In genomic region chr15:70507772-70508351, GRCh38 we compare ENCODE assay signal across 8 cellular contexts.
DNase-seq lines count a peak whose midpoint lies in the region; ATAC-seq and TF ChIP-seq lines count a peak whose summit lies in the region.

No MANE protein-coding gene starts in this region.

- H3K9me3 ChIP-seq in HEK293 (ENCODE audit: control insufficient read depth, insufficient read depth, low read depth, low read length) (no peaks in the 10 kb centered on the region), esophagus squamous epithelium (peaks cover 0 to 33% (median 14%) of the 10 kb centered on the region in 3 donors)

- H3K36me3 ChIP-seq in HEK293 (ENCODE audit: control insufficient read depth in 2 of 2, insufficient read depth in 1 of 2, low read length in 2 of 2) = no peaks in the 10 kb centered on the region
- H3K36me3 ChIP-seq in esophagus squamous epithelium = no peaks in the 10 kb centered on the region

- no peaks in the 10 kb centered on the region for H3K27me3 ChIP-seq in esophagus squamous epithelium

- ATAC-seq in GM21390 (IDR thresholded peaks at IDR 0.05; ENCODE audit: unreplicated experiment) (no peak), HG02642 (IDR thresholded peaks at IDR 0.05; ENCODE audit: poor library complexity, unreplicated experiment) (no peak), GM21381 (IDR thresholded peaks at IDR 0.05; ENCODE audit: unreplicated experiment) (no peak)

- peaks cover 54% of the 10 kb centered on the region for H3K4me1 ChIP-seq in HEK293 (ENCODE audit: control insufficient read depth, insufficient read depth, low read length)
- H3K4me1 ChIP-seq in esophagus squamous epithelium = peaks cover 40 to 74% (median 47%) of the 10 kb centered on the region in 3 donors

- TF ChIP-seq POLR2A in esophagus squamous epithelium (IDR thresholded peaks at IDR 0.05) = no peak

- CTCF ChIA-PET in HEK293 (lab: Yijun Ruan, JAX) = interaction anchor here (0.6 to 18.0 kb wide), 15 partner anchors 8 to 413 kb away, joined by 3 to 181 read pairs (median 4); no protein-coding TSS in a partner anchor

- TF ChIP-seq CTCF in HEK293 (tag by site-specific recombination; IDR thresholded peaks at IDR 0.05) (no peak), esophagus squamous epithelium (IDR thresholded peaks at IDR 0.05) (no peak)

- no peak overlapping the region for H3K4me3 ChIP-seq in HEK293 (ENCODE audit: low read depth, low read length)
- no peak overlapping the region for H3K4me3 ChIP-seq in esophagus squamous epithelium

- peak; percentile 41 for DNase-seq in A172 (ENCODE audit: low spot score)
- DNase-seq in RPMI8226 = peak; percentile 76
- DNase-seq in esophagus squamous epithelium (lab: John Stamatoyannopoulos, UW) = no peak
- no peak for DNase-seq in epidermal melanocyte (ENCODE audit: insufficient read length, low spot score)

- POLR2A ChIA-PET in HEK293 (lab: Yijun Ruan, JAX) = interaction anchor here (0.6 to 5.8 kb wide), 17 partner anchors 12 to 1049 kb away, joined by 3 to 43 read pairs (median 3); partner anchors contain the start of gene TLE3

- whole genome bisulfite sequencing in esophagus squamous epithelium, 2 donors = 50 to 54% methylated on average over 1 of the region's 1 CpG

- H3K27ac ChIP-seq in HEK293 (ENCODE audit: extremely low read depth, low read depth, low read length) (peak overlapping the region; percentile 78; the same call in 1 of the 2 replicates), esophagus squamous epithelium (peak overlapping the region; percentile 38 to 79 (median 46))

- intact Hi-C loops in esophagus squamous epithelium (cut with DNase I) = no loop called here

TF ChIP-seq in HEK293, 187 proteins besides CTCF, POLR2A, EP300 and RAD21 (continues in another document):
- TF ChIP-seq SP3 (tag by site-specific recombination; IDR thresholded peaks at IDR 0.05) (peak; percentile 76), ZNF114 (tag by site-specific recombination; IDR thresholded peaks at IDR 0.05) (no peak), ZNF660 (tag by site-specific recombination; IDR thresholded peaks at IDR 0.05) (peak; percentile 78), ZNF398 (tag by site-specific recombination; IDR thresholded peaks at IDR 0.05) (peak; percentile 100), ZFHX2 (tag by site-specific recombination; conservative IDR thresholded peaks at IDR 0.05) (peak; percentile 52), ZNF391 (tag by site-specific recombination; IDR thresholded peaks at IDR 0.05; ENCODE audit: borderline replicate concordance, low read depth) (peak; percentile 78; the same call in 1 of the 2 replicates), ZNF629 (tag by site-specific recombination; IDR thresholded peaks at IDR 0.05) (peak; percentile 99), ZNF639 (tag by site-specific recombination; IDR thresholded peaks at IDR 0.05) (peak; percentile 97), SCRT2 (tag by site-specific recombination; IDR thresholded peaks at IDR 0.05) (0 out of 2 replicates have a peak, but pooled peaks have one; percentile 32), HIC1 (tag by site-specific recombination; IDR thresholded peaks at IDR 0.05) (peak; percentile 39; the same call in 1 of the 2 replicates), ZEB2 (tag by site-specific recombination; IDR thresholded peaks at IDR 0.05) (peak; percentile 89), KLF10 (tag by site-specific recombination; IDR thresholded peaks at IDR 0.05) (peak; percentile 67), ZNF24 (tag by site-specific recombination; IDR thresholded peaks at IDR 0.05) (peak; percentile 96; the same call in 1 of the 2 replicates), ZNF558 (tag by site-specific recombination; IDR thresholded peaks at IDR 0.05) (0 out of 2 replicates have a peak, but pooled peaks have one; percentile 68), KLF1 (tag by site-specific recombination; IDR thresholded peaks at IDR 0.05) (peak; percentile 38; the same call in 1 of the 2 replicates), ATF2 (tag by site-specific recombination; IDR thresholded peaks at IDR 0.05; ENCODE audit: low read depth) (peak; percentile 80), ZSCAN18 (tag by site-specific recombination; IDR thresholded peaks at IDR 0.05) (no peak), ZBTB49 (tag by site-specific recombination; IDR thresholded peaks at IDR 0.05; ENCODE audit: low read depth) (no peak)

Comparison
In these comparisons a context has a peak if more than half of its experiments do, and no peak if none do; other contexts are left out.
1. DNase-seq: peak in A172 (single experiment) and RPMI8226 (single experiment); none in esophagus squamous epithelium (single experiment) and epidermal melanocyte (single experiment).